1 cellular context compared by ENCODE assay signal in the genomic region with DNA sequence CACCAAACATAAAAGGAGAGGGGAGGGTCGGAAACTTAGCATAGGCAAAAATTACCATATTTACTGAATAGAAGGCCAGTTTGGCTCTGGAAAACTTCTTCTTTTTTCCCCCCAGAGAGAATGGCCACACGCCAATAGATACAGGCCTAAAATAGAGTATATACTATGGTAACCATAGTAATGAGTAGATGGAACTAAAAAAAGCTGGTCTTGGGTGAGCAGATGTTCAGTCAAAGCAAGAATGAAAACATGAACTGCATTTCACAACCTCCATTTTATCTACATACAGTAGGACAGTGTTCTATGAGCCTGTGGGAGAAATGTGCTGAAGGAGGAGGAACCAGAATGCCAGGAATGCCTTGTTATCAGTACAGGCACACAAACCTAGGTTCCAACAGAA.
TF ChIP-seq lines count a peak whose summit lies in the region.

No MANE protein-coding gene starts in this region.

TF ChIP-seq in SK-N-SH treated with all-trans-retinoic acid at 6 μM for 48 hours, 23 proteins besides CTCF, POLR2A, EP300 and RAD21 (continued from another document):
- TF ChIP-seq, protein P1, sequence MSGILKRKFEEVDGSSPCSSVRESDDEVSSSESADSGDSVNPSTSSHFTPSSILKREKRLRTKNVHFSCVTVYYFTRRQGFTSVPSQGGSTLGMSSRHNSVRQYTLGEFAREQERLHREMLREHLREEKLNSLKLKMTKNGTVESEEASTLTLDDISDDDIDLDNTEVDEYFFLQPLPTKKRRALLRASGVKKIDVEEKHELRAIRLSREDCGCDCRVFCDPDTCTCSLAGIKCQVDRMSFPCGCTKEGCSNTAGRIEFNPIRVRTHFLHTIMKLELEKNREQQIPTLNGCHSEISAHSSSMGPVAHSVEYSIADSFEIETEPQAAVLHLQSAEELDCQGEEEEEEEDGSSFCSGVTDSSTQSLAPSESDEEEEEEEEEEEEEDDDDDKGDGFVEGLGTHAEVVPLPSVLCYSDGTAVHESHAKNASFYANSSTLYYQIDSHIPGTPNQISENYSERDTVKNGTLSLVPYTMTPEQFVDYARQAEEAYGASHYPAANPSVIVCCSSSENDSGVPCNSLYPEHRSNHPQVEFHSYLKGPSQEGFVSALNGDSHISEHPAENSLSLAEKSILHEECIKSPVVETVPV (CRISPR knock-in tag; IDR thresholded peaks at IDR 0.05) = no peak
- no peak for TF ChIP-seq OSR1 (CRISPR knock-in tag; IDR thresholded peaks at IDR 0.05)
- TF ChIP-seq ESRRG (CRISPR knock-in tag; IDR thresholded peaks at IDR 0.05) = no peak
- TF ChIP-seq ISL1 (CRISPR knock-in tag; IDR thresholded peaks at IDR 0.05) = no peak
- no peak for TF ChIP-seq ZNF8 (CRISPR knock-in tag; IDR thresholded peaks at IDR 0.05)
- TF ChIP-seq, protein P2, sequence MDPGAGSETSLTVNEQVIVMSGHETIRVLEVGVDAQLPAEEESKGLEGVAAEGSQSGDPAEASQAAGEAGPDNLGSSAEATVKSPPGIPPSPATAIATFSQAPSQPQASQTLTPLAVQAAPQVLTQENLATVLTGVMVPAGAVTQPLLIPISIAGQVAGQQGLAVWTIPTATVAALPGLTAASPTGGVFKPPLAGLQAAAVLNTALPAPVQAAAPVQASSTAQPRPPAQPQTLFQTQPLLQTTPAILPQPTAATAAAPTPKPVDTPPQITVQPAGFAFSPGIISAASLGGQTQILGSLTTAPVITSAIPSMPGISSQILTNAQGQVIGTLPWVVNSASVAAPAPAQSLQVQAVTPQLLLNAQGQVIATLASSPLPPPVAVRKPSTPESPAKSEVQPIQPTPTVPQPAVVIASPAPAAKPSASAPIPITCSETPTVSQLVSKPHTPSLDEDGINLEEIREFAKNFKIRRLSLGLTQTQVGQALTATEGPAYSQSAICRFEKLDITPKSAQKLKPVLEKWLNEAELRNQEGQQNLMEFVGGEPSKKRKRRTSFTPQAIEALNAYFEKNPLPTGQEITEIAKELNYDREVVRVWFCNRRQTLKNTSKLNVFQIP (CRISPR knock-in tag; IDR thresholded peaks at IDR 0.05; ENCODE audit: borderline replicate concordance, low read depth) = no peak
- TF ChIP-seq CSDC2 (CRISPR knock-in tag; IDR thresholded peaks at IDR 0.05) = no peak
- no peak for TF ChIP-seq ZNF565 (CRISPR knock-in tag; conservative IDR thresholded peaks at IDR 0.05; ENCODE audit: low read depth)
- TF ChIP-seq SNAI2 (CRISPR knock-in tag; IDR thresholded peaks at IDR 0.05) = no peak
- TF ChIP-seq ZFP3 (CRISPR knock-in tag; IDR thresholded peaks at IDR 0.05) = no peak
- no peak for TF ChIP-seq ZFP30 (CRISPR knock-in tag; IDR thresholded peaks at IDR 0.05)
- TF ChIP-seq ZNF70 (CRISPR knock-in tag; IDR thresholded peaks at IDR 0.05) = no peak
- TF ChIP-seq, protein P3, sequence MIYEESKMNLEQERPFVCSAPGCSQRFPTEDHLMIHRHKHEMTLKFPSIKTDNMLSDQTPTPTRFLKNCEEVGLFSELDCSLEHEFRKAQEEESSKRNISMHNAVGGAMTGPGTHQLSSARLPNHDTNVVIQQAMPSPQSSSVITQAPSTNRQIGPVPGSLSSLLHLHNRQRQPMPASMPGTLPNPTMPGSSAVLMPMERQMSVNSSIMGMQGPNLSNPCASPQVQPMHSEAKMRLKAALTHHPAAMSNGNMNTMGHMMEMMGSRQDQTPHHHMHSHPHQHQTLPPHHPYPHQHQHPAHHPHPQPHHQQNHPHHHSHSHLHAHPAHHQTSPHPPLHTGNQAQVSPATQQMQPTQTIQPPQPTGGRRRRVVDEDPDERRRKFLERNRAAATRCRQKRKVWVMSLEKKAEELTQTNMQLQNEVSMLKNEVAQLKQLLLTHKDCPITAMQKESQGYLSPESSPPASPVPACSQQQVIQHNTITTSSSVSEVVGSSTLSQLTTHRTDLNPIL (CRISPR knock-in tag; IDR thresholded peaks at IDR 0.05; ENCODE audit: low read depth) = no peak
- no peak for TF ChIP-seq TCF4 (CRISPR knock-in tag; IDR thresholded peaks at IDR 0.05; ENCODE audit: borderline replicate concordance)
- no peak for TF ChIP-seq PPARA (CRISPR knock-in tag; IDR thresholded peaks at IDR 0.05; ENCODE audit: borderline replicate concordance)
